Comparison of ENCODE assay signal across 8 cellular contexts in the genomic region with DNA sequence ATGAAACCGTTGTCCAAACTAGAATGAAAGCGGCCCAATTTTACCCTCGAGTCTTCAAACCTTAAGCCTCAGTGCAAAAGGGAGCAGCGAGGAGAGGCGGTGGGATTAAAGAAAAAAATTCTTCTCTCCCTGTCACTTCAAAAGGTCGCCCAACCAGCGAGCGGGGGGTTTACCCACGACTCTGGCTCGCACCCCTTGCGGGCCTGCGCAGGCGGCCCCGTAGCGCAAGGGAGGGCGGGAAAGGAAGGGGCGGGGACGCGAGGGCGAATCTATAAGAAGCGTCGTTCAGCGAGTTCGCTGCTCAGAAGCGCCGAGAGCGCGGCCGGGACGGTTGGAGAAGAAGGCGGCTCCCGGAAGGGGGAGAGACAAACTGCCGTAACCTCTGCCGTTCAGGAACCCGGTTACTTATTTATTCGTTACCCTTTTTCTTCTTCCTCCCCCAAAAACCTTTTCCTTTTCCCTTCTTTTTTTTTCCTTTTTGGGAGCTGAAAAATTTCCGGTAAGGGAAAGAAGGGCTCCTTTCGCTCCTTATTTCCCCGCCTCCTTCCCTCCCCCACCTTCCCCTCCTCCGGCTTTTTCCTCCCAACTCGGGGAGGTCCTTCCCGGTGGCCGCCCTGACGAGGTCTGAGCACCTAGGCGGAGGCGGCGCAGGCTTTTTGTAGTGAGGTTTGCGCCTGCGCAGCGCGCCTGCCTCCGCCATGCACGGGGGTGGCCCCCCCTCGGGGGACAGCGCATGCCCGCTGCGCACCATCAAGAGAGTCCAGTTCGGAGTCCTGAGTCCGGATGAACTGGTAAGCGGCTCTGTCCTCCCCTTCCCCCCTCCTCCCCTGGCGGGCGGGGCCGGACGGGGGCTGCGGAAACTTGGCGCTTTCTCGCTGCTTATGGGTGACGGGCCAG. TPM values are rescaled to one million over a fixed set of nuclear protein-coding genes. Genes with fewer than 3 reads are reported as not detected.
DNase-seq lines count a peak whose midpoint lies in the region; ATAC-seq and TF ChIP-seq lines count a peak whose summit lies in the region.

A gene (plus strand): TSS at position 300 of the 897 bp plus-strand sequence.

- H3K36me3 ChIP-seq in kidney epithelial cell (ENCODE audit: control insufficient read depth, insufficient read depth, low read length): no peaks in the 10 kb centered on the region

- H3K27ac Mint-ChIP-seq in chondrocyte (ENCODE audit: unreplicated experiment): peak within 1 kb of the TSS; percentile 100

- peaks cover 67% of the 10 kb centered on the region for H3K4me1 Mint-ChIP-seq in chondrocyte (ENCODE audit: low read depth)

- peak; percentile 100 for DNase-seq in AG20443 (ENCODE audit: low spot score)
- DNase-seq in NCI-H510A (lab: John Stamatoyannopoulos, UW): peak; percentile 90
- peak; percentile 94 to 98 for DNase-seq in activated CD4-positive, alpha-beta T cell treated with anti-CD3 and anti-CD28 coated beads for 24 hours (ENCODE audit: low read depth in 2 of 2)
- peak; percentile 98 for DNase-seq in chondrocyte (ENCODE audit: low spot score)
- peak; percentile 81 for DNase-seq in kidney epithelial cell (ENCODE audit: low read depth)
- DNase-seq in stimulated activated CD4-positive, alpha-beta T cell treated with anti-CD3 and anti-CD28 coated beads, Interleukin-15, amount 100 ng/mL, for 48 hours (ENCODE audit: low read depth in 2 of 2): peak; percentile 94 to 95

- peak; percentile 63 for ATAC-seq in HG03432 (IDR thresholded peaks at IDR 0.05; ENCODE audit: unreplicated experiment)

- peak within 1 kb of the TSS; percentile 82 for H3K4me3 ChIP-seq in kidney epithelial cell (ENCODE audit: low read depth, low read length)

- no peaks in the 10 kb centered on the region for H3K9me3 Mint-ChIP-seq in chondrocyte (ENCODE audit: low read depth)

- peaks cover 2% of the 10 kb centered on the region for H3K36me3 Mint-ChIP-seq in chondrocyte (ENCODE audit: low read depth)

- peak; percentile 100 for TF ChIP-seq POLR2A in GM19099 (IDR thresholded peaks at IDR 0.05; ENCODE audit: extremely low read depth, insufficient read length, low read depth)

- no peaks in the 10 kb centered on the region for H3K27me3 ChIP-seq in kidney epithelial cell (ENCODE audit: control insufficient read depth, insufficient read depth, low read length)

- TF ChIP-seq CTCF in chondrocyte (IDR thresholded peaks at IDR 0.05) (no peak), kidney epithelial cell (IDR thresholded peaks at IDR 0.05; ENCODE audit: insufficient read depth, low read length, poor library complexity, severe bottlenecking) (no peak)

- H3K4me3 Mint-ChIP-seq in chondrocyte (ENCODE audit: unreplicated experiment): peak within 1 kb of the TSS; percentile 88

- H3K27me3 Mint-ChIP-seq in chondrocyte (ENCODE audit: low read depth): no peaks in the 10 kb centered on the region

RNA-seq across cellular contexts. Expression of the gene that starts here (rescaled TPM):
- total RNA-seq in chondrocyte (113 to 121 TPM (median 115 TPM) in 3 replicates), kidney epithelial cell (56.9 and 57.8 TPM in 2 replicates)

Comparison
In these comparisons a context has a peak if more than half of its experiments do, and no peak if none do; other contexts are left out.
1. Peak in every context shown above with its lines: DNase-seq, ATAC-seq and H3K4me3 ChIP-seq.